ENCODE assay signal across 1 cellular context in the genomic region with DNA sequence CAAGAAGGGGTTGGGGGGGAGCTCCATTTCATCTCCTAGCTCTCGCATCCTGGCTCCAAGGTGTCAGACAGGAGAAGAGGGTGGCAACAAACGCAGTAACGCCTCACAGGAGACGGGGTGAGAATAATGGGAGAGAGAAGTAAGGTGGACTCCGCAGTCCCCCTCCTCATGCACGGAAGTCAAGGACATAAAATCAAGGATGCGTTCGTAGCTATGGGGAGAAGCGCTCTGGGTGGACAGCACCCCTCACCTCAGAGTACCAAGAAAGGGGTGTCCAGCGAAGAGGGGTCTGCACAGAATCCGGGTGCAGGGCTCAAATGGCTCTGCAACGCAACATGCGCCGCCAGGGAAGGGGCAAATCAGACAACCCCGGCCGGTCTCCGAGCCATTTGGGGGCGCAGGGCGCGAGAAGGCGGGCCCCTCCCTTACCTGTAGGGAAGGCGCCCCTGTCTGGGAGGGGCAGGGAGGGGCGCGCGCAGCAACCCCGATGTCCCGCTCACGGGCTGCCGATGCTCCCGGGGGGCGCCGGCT.
TF ChIP-seq lines count a peak whose summit lies in the region.

No MANE protein-coding gene starts in this region.

TF ChIP-seq in HepG2, 621 proteins besides CTCF, POLR2A, EP300 and RAD21 (continued from another document and continues in another):
- TF ChIP-seq ZNF142 (CRISPR knock-in tag; IDR thresholded peaks at IDR 0.05) = no peak
- no peak for TF ChIP-seq HNF4G (IDR thresholded peaks at IDR 0.05; ENCODE audit: borderline replicate concordance, low read depth, low read length)
- peak; percentile 22; the same call in 1 of the 2 replicates for TF ChIP-seq HNF4G (CRISPR knock-in tag; IDR thresholded peaks at IDR 0.05; ENCODE audit: borderline replicate concordance, low read depth)
- no peak for TF ChIP-seq SMARCE1 (IDR thresholded peaks at IDR 0.05; ENCODE audit: borderline replicate concordance)
- peak; percentile 18 for TF ChIP-seq AGO2 (optimal IDR thresholded peaks at IDR 0.05; ENCODE audit: low read depth, low read length)
- TF ChIP-seq, protein P1, sequence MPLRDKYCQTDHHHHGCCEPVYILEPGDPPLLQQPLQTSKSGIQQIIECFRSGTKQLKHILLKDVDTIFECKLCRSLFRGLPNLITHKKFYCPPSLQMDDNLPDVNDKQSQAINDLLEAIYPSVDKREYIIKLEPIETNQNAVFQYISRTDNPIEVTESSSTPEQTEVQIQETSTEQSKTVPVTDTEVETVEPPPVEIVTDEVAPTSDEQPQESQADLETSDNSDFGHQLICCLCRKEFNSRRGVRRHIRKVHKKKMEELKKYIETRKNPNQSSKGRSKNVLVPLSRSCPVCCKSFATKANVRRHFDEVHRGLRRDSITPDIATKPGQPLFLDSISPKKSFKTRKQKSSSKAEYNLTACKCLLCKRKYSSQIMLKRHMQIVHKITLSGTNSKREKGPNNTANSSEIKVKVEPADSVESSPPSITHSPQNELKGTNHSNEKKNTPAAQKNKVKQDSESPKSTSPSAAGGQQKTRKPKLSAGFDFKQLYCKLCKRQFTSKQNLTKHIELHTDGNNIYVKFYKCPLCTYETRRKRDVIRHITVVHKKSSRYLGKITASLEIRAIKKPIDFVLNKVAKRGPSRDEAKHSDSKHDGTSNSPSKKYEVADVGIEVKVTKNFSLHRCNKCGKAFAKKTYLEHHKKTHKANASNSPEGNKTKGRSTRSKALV (CRISPR knock-in tag; IDR thresholded peaks at IDR 0.05) = no peak
- TF ChIP-seq ZNF644 (CRISPR knock-in tag; IDR thresholded peaks at IDR 0.05; ENCODE audit: low read depth) = no peak
- no peak for TF ChIP-seq ZNF841 (CRISPR knock-in tag; IDR thresholded peaks at IDR 0.05; ENCODE audit: borderline replicate concordance)
- no peak for TF ChIP-seq ZNF337 (CRISPR knock-in tag; IDR thresholded peaks at IDR 0.05; ENCODE audit: borderline replicate concordance, low read depth)
- TF ChIP-seq ZNF678 (CRISPR knock-in tag; IDR thresholded peaks at IDR 0.05) = no peak
- TF ChIP-seq ZNF280B (CRISPR knock-in tag; IDR thresholded peaks at IDR 0.05; ENCODE audit: borderline replicate concordance) = peak; percentile 52; the same call in 1 of the 2 replicates
- no peak for TF ChIP-seq ZNF629 (CRISPR knock-in tag; conservative IDR thresholded peaks at IDR 0.05)
- no peak for TF ChIP-seq ZNF674 (CRISPR knock-in tag; IDR thresholded peaks at IDR 0.05; ENCODE audit: low read depth)
- no peak for TF ChIP-seq ZNF256 (CRISPR knock-in tag; conservative IDR thresholded peaks at IDR 0.05)
- TF ChIP-seq, protein P2, sequence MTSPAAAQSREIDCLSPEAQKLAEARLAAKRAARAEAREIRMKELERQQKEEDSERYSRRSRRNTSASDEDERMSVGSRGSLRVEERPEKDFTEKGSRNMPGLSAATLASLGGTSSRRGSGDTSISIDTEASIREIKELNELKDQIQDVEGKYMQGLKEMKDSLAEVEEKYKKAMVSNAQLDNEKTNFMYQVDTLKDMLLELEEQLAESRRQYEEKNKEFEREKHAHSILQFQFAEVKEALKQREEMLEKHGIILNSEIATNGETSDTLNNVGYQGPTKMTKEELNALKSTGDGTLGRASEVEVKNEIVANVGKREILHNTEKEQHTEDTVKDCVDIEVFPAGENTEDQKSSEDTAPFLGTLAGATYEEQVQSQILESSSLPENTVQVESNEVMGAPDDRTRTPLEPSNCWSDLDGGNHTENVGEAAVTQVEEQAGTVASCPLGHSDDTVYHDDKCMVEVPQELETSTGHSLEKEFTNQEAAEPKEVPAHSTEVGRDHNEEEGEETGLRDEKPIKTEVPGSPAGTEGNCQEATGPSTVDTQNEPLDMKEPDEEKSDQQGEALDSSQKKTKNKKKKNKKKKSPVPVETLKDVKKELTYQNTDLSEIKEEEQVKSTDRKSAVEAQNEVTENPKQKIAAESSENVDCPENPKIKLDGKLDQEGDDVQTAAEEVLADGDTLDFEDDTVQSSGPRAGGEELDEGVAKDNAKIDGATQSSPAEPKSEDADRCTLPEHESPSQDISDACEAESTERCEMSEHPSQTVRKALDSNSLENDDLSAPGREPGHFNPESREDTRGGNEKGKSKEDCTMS (CRISPR knock-in tag; conservative IDR thresholded peaks at IDR 0.05) = no peak
- TF ChIP-seq ZNF18 (CRISPR knock-in tag; IDR thresholded peaks at IDR 0.05; ENCODE audit: insufficient replicate concordance) = no peak
- TF ChIP-seq MATR3 (CRISPR knock-in tag; IDR thresholded peaks at IDR 0.05) = no peak
- no peak for TF ChIP-seq ELF4 (CRISPR knock-in tag; IDR thresholded peaks at IDR 0.05; ENCODE audit: borderline replicate concordance)
- no peak for TF ChIP-seq ARID2 (CRISPR knock-in tag; IDR thresholded peaks at IDR 0.05; ENCODE audit: borderline replicate concordance)
- TF ChIP-seq, protein P3, sequence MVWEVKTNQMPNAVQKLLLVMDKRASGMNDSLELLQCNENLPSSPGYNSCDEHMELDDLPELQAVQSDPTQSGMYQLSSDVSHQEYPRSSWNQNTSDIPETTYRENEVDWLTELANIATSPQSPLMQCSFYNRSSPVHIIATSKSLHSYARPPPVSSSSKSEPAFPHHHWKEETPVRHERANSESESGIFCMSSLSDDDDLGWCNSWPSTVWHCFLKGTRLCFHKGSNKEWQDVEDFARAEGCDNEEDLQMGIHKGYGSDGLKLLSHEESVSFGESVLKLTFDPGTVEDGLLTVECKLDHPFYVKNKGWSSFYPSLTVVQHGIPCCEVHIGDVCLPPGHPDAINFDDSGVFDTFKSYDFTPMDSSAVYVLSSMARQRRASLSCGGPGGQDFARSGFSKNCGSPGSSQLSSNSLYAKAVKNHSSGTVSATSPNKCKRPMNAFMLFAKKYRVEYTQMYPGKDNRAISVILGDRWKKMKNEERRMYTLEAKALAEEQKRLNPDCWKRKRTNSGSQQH (CRISPR knock-in tag; IDR thresholded peaks at IDR 0.05; ENCODE audit: low read depth) = no peak
- TF ChIP-seq, protein P4, sequence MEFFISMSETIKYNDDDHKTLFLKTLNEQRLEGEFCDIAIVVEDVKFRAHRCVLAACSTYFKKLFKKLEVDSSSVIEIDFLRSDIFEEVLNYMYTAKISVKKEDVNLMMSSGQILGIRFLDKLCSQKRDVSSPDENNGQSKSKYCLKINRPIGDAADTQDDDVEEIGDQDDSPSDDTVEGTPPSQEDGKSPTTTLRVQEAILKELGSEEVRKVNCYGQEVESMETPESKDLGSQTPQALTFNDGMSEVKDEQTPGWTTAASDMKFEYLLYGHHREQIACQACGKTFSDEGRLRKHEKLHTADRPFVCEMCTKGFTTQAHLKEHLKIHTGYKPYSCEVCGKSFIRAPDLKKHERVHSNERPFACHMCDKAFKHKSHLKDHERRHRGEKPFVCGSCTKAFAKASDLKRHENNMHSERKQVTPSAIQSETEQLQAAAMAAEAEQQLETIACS (CRISPR knock-in tag; IDR thresholded peaks at IDR 0.05) = no peak
- TF ChIP-seq ZNF563 (CRISPR knock-in tag; IDR thresholded peaks at IDR 0.05) = 0 out of 2 replicates have a peak, but pooled peaks have one; percentile 60
- no peak for TF ChIP-seq CEBPG (CRISPR knock-in tag; IDR thresholded peaks at IDR 0.05)
- TF ChIP-seq CCDC6 (CRISPR knock-in tag; IDR thresholded peaks at IDR 0.05) = 0 out of 2 replicates have a peak, but pooled peaks have one; percentile 72
- TF ChIP-seq ZNF883 (CRISPR knock-in tag; IDR thresholded peaks at IDR 0.05; ENCODE audit: not compliant biosample characterization) = peak; percentile 46
- no peak for TF ChIP-seq MBD4 (IDR thresholded peaks at IDR 0.05; ENCODE audit: borderline replicate concordance, low read length)
- peak; percentile 35 for TF ChIP-seq ZEB1 (IDR thresholded peaks at IDR 0.05; ENCODE audit: insufficient replicate concordance, low read depth)
- TF ChIP-seq, protein P5, sequence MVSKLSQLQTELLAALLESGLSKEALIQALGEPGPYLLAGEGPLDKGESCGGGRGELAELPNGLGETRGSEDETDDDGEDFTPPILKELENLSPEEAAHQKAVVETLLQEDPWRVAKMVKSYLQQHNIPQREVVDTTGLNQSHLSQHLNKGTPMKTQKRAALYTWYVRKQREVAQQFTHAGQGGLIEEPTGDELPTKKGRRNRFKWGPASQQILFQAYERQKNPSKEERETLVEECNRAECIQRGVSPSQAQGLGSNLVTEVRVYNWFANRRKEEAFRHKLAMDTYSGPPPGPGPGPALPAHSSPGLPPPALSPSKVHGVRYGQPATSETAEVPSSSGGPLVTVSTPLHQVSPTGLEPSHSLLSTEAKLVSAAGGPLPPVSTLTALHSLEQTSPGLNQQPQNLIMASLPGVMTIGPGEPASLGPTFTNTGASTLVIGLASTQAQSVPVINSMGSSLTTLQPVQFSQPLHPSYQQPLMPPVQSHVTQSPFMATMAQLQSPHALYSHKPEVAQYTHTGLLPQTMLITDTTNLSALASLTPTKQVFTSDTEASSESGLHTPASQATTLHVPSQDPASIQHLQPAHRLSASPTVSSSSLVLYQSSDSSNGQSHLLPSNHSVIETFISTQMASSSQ (IDR thresholded peaks at IDR 0.05; ENCODE audit: low read depth) = no peak
- TF ChIP-seq, protein P5 (CRISPR knock-in tag; IDR thresholded peaks at IDR 0.05; ENCODE audit: borderline replicate concordance) = no peak
- peak; percentile 29; the same call in 1 of the 2 replicates for TF ChIP-seq MXD1 (CRISPR knock-in tag; IDR thresholded peaks at IDR 0.05)
- TF ChIP-seq TBX2 (CRISPR knock-in tag; IDR thresholded peaks at IDR 0.05; ENCODE audit: borderline replicate concordance) = peak; percentile 18; the same call in 1 of the 2 replicates
